10 cellular contexts compared by ENCODE assay signal in the genomic region with DNA sequence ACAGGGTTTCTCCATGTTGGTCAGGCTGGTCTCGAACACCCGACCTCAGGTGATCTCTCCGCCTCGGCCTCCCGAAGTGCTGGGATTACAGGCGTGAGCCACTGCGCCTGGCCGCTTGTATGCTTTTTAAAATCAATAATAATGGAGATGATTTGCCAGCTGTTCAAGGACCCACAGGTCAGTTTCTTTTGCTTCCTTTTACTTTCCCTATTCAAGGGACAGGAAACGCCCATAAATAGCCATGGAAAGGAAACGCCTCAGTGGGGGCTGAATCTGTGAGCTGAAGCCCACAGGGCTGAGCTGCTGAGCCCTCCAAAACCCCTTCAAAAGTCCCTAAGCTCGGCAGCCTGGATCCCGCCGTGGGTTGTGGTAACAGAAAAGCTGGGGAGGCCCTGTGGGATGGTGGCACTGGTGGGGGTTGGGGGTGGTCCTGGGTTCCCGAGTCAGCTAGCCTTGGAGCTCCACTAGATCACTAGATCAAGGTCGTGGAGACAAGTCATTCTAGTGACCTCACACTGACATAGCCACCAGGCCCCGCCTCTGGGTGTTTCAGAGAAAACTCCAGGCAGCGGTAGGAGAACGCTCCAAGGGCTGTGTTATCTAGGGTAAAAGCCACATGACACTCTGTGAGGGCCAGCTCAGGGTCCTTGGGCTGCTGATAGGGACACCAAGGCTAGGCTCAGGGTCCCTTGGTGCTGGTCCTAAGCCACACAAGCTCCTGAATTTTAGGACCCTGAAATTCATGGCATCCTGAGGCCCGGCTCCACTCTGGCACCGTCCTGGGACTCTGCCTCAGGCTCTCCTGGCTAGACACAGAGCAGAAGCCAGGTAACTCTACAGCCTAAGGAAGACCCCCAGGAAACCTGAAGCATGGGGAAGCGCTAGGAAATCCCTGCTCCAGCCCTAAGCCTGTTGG. TPM values are rescaled to one million over a fixed set of nuclear protein-coding genes. Genes with fewer than 3 reads are reported as not detected.
DNase-seq lines count a peak whose midpoint lies in the region; ATAC-seq and TF ChIP-seq lines count a peak whose summit lies in the region.
"Had no signal": no experiment of that assay in that cellular context is flagged by ENCODE, and none has a peak within 500 bp of the region (broad histone marks: within the 10 kb centered on the region; RNA-seq: fewer than 3 reads in every experiment).

No MANE protein-coding gene starts in this region.

- ATAC-seq in GM21825 (IDR thresholded peaks at IDR 0.05; ENCODE audit: unreplicated experiment), result no peak

- H3K4me3 ChIP-seq in MG63, result no peak overlapping the region
- H3K4me3 ChIP-seq in mucosa of rectum (ENCODE audit: low read length in 2 of 2), result peak overlapping the region in 1 of 2 donors; percentile 30
- no peak overlapping the region for H3K4me3 ChIP-seq in tibial nerve

- H3K4me3 Mint-ChIP-seq in endothelial cell (ENCODE audit: unreplicated experiment), result no peak overlapping the region

- H3K27ac ChIP-seq in mucosa of rectum (ENCODE audit: low read depth in 2 of 2, low read length in 2 of 2), result peak overlapping the region; percentile 85 to 92
- H3K27ac ChIP-seq in tibial nerve, result peak overlapping the region; percentile 73 to 90 (median 86)

- no peaks in the 10 kb centered on the region for H3K36me3 Mint-ChIP-seq in endothelial cell (ENCODE audit: low read depth, unreplicated experiment)

- no peak for TF ChIP-seq POLR2A in tibial nerve (IDR thresholded peaks at IDR 0.05)

- 47 to 56% methylated on average over 21 of the region's 21 CpGs for WGBS in tibial nerve, 2 donors

- H3K27ac Mint-ChIP-seq in endothelial cell (ENCODE audit: unreplicated experiment), result peak overlapping the region; percentile 52

- no peak for TF ChIP-seq CTCF in endothelial cell (IDR thresholded peaks at IDR 0.05; ENCODE audit: unreplicated experiment)
- no peak for TF ChIP-seq CTCF in tibial nerve (IDR thresholded peaks at IDR 0.05)

- H3K4me1 Mint-ChIP-seq in endothelial cell (ENCODE audit: unreplicated experiment), result peaks cover 8% of the 10 kb centered on the region

- no peaks in the 10 kb centered on the region for H3K9me3 Mint-ChIP-seq in endothelial cell (ENCODE audit: unreplicated experiment)

- peak overlapping the region; percentile 55 to 67 for H3K9ac ChIP-seq in mucosa of rectum (ENCODE audit: low read depth in 1 of 2, low read length in 2 of 2)

- no peaks in the 10 kb centered on the region for H3K27me3 Mint-ChIP-seq in endothelial cell (ENCODE audit: unreplicated experiment)

- H3K9me3 ChIP-seq in MG63 (no peaks in the 10 kb centered on the region), mucosa of rectum (ENCODE audit: control insufficient read depth in 2 of 2, low read length in 2 of 2) (no peaks in the 10 kb centered on the region), tibial nerve (no peaks in the 10 kb centered on the region)

- H3K36me3 ChIP-seq in MG63, result no peaks in the 10 kb centered on the region
- no peaks in the 10 kb centered on the region for H3K36me3 ChIP-seq in mucosa of rectum (ENCODE audit: control insufficient read depth in 2 of 2, insufficient read depth in 2 of 2, low read length in 2 of 2)
- H3K36me3 ChIP-seq in tibial nerve, result no peaks in the 10 kb centered on the region

- H3K4me1 ChIP-seq in mucosa of rectum (ENCODE audit: control insufficient read depth in 2 of 2, insufficient read depth in 2 of 2, low read length in 2 of 2) (peaks cover 14 to 22% of the 10 kb centered on the region in 2 donors), tibial nerve (peaks cover 0 to 48% (median 33%) of the 10 kb centered on the region in 4 donors)

- TF ChIP-seq EP300 in tibial nerve (IDR thresholded peaks at IDR 0.05), result no peak

- DNase-seq in MG63, result peak; percentile 22
- DNase-seq in endothelial cell (ENCODE audit: low spot score), result no peak
- DNase-seq in tibial nerve (ENCODE audit: low spot score in 2 of 2), result peak; percentile 9 to 47
- DNase-seq in RKO (ENCODE audit: low spot score), result no peak
- DNase-seq in cerebellar cortex (ENCODE audit: low spot score), result no peak
- no peak for DNase-seq in SW 1271 (lab: John Stamatoyannopoulos, UW)
- DNase-seq: NCI-H524; stimulated activated CD4-positive, alpha-beta T cell treated with anti-CD3 and anti-CD28 coated beads, Interleukin-2, amount 100 ng/mL, for 48 hours had no signal

- H3K27me3 ChIP-seq in MG63 (no peaks in the 10 kb centered on the region), mucosa of rectum (ENCODE audit: control insufficient read depth in 2 of 2, insufficient read depth in 2 of 2, low read length in 2 of 2) (no peaks in the 10 kb centered on the region), tibial nerve (no peaks in the 10 kb centered on the region)

RNA-seq across cellular contexts. Expression of a gene that starts 18.0 kb away (rescaled TPM):
- 80.6 and 99.2 TPM in 2 replicates for total RNA-seq in MG63 (2014; rRNA removed; shearing (Covaris generic); ENCODE audit: low replicate concordance)
- 25.3 TPM for total RNA-seq in endothelial cell (ENCODE audit: unreplicated experiment)
- 1,000 to 10,000 TPM; 1,787 to 2,412 (median 1,885) TPM for total RNA-seq in tibial nerve

RNA-seq across cellular contexts. Expression of a gene that starts 45.0 kb away (rescaled TPM):
- total RNA-seq in MG63 (2014; rRNA removed; shearing (Covaris generic); ENCODE audit: low replicate concordance), result 65.6 and 98.8 TPM in 2 replicates
- total RNA-seq in endothelial cell (ENCODE audit: unreplicated experiment) (67.1 TPM), tibial nerve (100 to 1,000 TPM in 2 of 4 donors, 10 to 100 TPM in 2; 60.9 to 123 (median 99.3) TPM)

Comparison
In these comparisons a context has a peak if more than half of its experiments do, and no peak if none do; other contexts are left out.
1. DNase-seq: peak in MG63 (single experiment) and tibial nerve (2 of 2); none in endothelial cell (single experiment), RKO (single experiment), cerebellar cortex (single experiment) and SW 1271 (0 of 2).
2. RNA of a gene that starts 18.0 kb away (total RNA-seq): 1,787 to 2,412 TPM in tibial nerve; 80.6 to 99.2 TPM in MG63 and 25.3 TPM in endothelial cell (single experiment); every median in the first group is over 10 times any median in the second.